Comparison of ENCODE assay signal across 1 cellular context in genomic region chr20:54207743-54208491, GRCh38.
TF ChIP-seq lines count a peak whose summit lies in the region.

A gene with protein sequence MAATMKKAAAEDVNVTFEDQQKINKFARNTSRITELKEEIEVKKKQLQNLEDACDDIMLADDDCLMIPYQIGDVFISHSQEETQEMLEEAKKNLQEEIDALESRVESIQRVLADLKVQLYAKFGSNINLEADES (plus strand): TSS chr20:54208087. CDS start chr20:54208101, 14 bp downstream.

TF ChIP-seq in HepG2, 621 proteins besides CTCF, POLR2A, EP300 and RAD21 (continued from another document and continues in another):
- peak; percentile 92 for TF ChIP-seq IKZF5 (CRISPR knock-in tag; IDR thresholded peaks at IDR 0.05)
- 0 out of 2 replicates have a peak, but pooled peaks have one; percentile 51 for TF ChIP-seq RFX3 (CRISPR knock-in tag; IDR thresholded peaks at IDR 0.05)
- TF ChIP-seq SP2 (CRISPR knock-in tag; IDR thresholded peaks at IDR 0.05), result no peak
- TF ChIP-seq, protein P1, sequence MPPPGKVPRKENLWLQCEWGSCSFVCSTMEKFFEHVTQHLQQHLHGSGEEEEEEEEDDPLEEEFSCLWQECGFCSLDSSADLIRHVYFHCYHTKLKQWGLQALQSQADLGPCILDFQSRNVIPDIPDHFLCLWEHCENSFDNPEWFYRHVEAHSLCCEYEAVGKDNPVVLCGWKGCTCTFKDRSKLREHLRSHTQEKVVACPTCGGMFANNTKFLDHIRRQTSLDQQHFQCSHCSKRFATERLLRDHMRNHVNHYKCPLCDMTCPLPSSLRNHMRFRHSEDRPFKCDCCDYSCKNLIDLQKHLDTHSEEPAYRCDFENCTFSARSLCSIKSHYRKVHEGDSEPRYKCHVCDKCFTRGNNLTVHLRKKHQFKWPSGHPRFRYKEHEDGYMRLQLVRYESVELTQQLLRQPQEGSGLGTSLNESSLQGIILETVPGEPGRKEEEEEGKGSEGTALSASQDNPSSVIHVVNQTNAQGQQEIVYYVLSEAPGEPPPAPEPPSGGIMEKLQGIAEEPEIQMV (CRISPR knock-in tag; IDR thresholded peaks at IDR 0.05; ENCODE audit: low read depth), result no peak; the same call in 1 of the 2 replicates
- TF ChIP-seq CSRNP2 (CRISPR knock-in tag; conservative IDR thresholded peaks at IDR 0.05; ENCODE audit: low read depth), result 0 out of 2 replicates have a peak, but pooled peaks have one; percentile 46
- TF ChIP-seq MZF1 (CRISPR knock-in tag; IDR thresholded peaks at IDR 0.05; ENCODE audit: borderline replicate concordance), result no peak
- TF ChIP-seq MNT (IDR thresholded peaks at IDR 0.05), result peak; percentile 79
- TF ChIP-seq ZBTB44 (CRISPR knock-in tag; IDR thresholded peaks at IDR 0.05), result peak; percentile 74; the same call in 1 of the 2 replicates
- peak; percentile 91 for TF ChIP-seq NFRKB (IDR thresholded peaks at IDR 0.05)
- TF ChIP-seq NR0B2 (CRISPR knock-in tag; IDR thresholded peaks at IDR 0.05), result no peak; the same call in 1 of the 2 replicates
- TF ChIP-seq, protein P2, sequence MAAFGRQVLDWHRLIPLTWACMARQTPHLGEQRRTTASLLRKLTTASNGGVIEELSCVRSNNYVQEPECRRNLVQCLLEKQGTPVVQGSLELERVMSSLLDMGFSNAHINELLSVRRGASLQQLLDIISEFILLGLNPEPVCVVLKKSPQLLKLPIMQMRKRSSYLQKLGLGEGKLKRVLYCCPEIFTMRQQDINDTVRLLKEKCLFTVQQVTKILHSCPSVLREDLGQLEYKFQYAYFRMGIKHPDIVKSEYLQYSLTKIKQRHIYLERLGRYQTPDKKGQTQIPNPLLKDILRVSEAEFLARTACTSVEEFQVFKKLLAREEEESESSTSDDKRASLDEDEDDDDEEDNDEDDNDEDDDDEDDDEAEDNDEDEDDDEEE (CRISPR knock-in tag; IDR thresholded peaks at IDR 0.05), result peak; percentile 42; the same call in 1 of the 2 replicates
- TF ChIP-seq ZBTB26 (CRISPR knock-in tag; IDR thresholded peaks at IDR 0.05; ENCODE audit: borderline replicate concordance), result 0 out of 2 replicates have a peak, but pooled peaks have one; percentile 38
- TF ChIP-seq, protein P3, sequence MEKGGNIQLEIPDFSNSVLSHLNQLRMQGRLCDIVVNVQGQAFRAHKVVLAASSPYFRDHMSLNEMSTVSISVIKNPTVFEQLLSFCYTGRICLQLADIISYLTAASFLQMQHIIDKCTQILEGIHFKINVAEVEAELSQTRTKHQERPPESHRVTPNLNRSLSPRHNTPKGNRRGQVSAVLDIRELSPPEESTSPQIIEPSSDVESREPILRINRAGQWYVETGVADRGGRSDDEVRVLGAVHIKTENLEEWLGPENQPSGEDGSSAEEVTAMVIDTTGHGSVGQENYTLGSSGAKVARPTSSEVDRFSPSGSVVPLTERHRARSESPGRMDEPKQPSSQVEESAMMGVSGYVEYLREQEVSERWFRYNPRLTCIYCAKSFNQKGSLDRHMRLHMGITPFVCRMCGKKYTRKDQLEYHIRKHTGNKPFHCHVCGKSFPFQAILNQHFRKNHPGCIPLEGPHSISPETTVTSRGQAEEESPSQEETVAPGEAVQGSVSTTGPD (CRISPR knock-in tag; IDR thresholded peaks at IDR 0.05), result no peak
- TF ChIP-seq ZNF616 (CRISPR knock-in tag; IDR thresholded peaks at IDR 0.05; ENCODE audit: low read depth), result peak; percentile 95
- TF ChIP-seq PTBP1 (IDR thresholded peaks at IDR 0.05; ENCODE audit: low read depth, low read length, poor library complexity, severe bottlenecking), result peak; percentile 80
- peak; percentile 100 for TF ChIP-seq FOXK2 (IDR thresholded peaks at IDR 0.05)
- no peak for TF ChIP-seq RAD51 (IDR thresholded peaks at IDR 0.05; ENCODE audit: borderline replicate concordance)
- peak; percentile 25; the same call in 1 of the 2 replicates for TF ChIP-seq ZNF75D (CRISPR knock-in tag; IDR thresholded peaks at IDR 0.05; ENCODE audit: borderline replicate concordance)
- TF ChIP-seq, protein P4, sequence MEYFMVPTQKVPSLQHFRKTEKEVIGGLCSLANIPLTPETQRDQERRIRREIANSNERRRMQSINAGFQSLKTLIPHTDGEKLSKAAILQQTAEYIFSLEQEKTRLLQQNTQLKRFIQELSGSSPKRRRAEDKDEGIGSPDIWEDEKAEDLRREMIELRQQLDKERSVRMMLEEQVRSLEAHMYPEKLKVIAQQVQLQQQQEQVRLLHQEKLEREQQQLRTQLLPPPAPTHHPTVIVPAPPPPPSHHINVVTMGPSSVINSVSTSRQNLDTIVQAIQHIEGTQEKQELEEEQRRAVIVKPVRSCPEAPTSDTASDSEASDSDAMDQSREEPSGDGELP (IDR thresholded peaks at IDR 0.05; ENCODE audit: borderline replicate concordance, low read depth), result peak; percentile 98
- no peak for TF ChIP-seq KAT2B (IDR thresholded peaks at IDR 0.05; ENCODE audit: borderline replicate concordance, low read depth, low read length)
- peak; percentile 94; the same call in 1 of the 2 replicates for TF ChIP-seq NKX3-1 (CRISPR knock-in tag; IDR thresholded peaks at IDR 0.05)
- TF ChIP-seq, protein P5, sequence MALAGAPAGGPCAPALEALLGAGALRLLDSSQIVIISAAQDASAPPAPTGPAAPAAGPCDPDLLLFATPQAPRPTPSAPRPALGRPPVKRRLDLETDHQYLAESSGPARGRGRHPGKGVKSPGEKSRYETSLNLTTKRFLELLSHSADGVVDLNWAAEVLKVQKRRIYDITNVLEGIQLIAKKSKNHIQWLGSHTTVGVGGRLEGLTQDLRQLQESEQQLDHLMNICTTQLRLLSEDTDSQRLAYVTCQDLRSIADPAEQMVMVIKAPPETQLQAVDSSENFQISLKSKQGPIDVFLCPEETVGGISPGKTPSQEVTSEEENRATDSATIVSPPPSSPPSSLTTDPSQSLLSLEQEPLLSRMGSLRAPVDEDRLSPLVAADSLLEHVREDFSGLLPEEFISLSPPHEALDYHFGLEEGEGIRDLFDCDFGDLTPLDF (CRISPR knock-in tag; IDR thresholded peaks at IDR 0.05), result peak; percentile 87
- no peak for TF ChIP-seq ZNF101 (CRISPR knock-in tag; IDR thresholded peaks at IDR 0.05; ENCODE audit: borderline replicate concordance, low read depth)
- TF ChIP-seq ARNT2 (CRISPR knock-in tag; IDR thresholded peaks at IDR 0.05; ENCODE audit: low read depth), result peak; percentile 92
- TF ChIP-seq FIP1L1 (IDR thresholded peaks at IDR 0.05; ENCODE audit: borderline replicate concordance, insufficient read depth, low read depth, low read length), result no peak; the same call in 1 of the 2 replicates
- no peak; the same call in 1 of the 2 replicates for TF ChIP-seq NFE2 (CRISPR knock-in tag; IDR thresholded peaks at IDR 0.05)
- TF ChIP-seq DMAP1 (CRISPR knock-in tag; IDR thresholded peaks at IDR 0.05), result peak; percentile 89
- peak; percentile 93 for TF ChIP-seq KDM1A (CRISPR knock-in tag; IDR thresholded peaks at IDR 0.05)
- TF ChIP-seq ZSCAN22 (CRISPR knock-in tag; IDR thresholded peaks at IDR 0.05), result no peak
- TF ChIP-seq FOXC1 (CRISPR knock-in tag; IDR thresholded peaks at IDR 0.05; ENCODE audit: borderline replicate concordance), result peak; percentile 85; the same call in 1 of the 2 replicates
- TF ChIP-seq ZNF234 (CRISPR knock-in tag; conservative IDR thresholded peaks at IDR 0.05), result peak; percentile 87; the same call in 1 of the 2 replicates
- peak; percentile 96 for TF ChIP-seq TSC22D2 (CRISPR knock-in tag; IDR thresholded peaks at IDR 0.05; ENCODE audit: borderline replicate concordance)
- no peak for TF ChIP-seq SRSF9 (IDR thresholded peaks at IDR 0.05; ENCODE audit: borderline replicate concordance, insufficient read depth, low read depth, low read length, poor library complexity, severe bottlenecking)
- peak; percentile 55; the same call in 1 of the 2 replicates for TF ChIP-seq ZNF841 (CRISPR knock-in tag; IDR thresholded peaks at IDR 0.05; ENCODE audit: borderline replicate concordance)
- peak; percentile 98 for TF ChIP-seq YY1 (IDR thresholded peaks at IDR 0.05; ENCODE audit: insufficient read depth, insufficient replicate concordance, low read depth, low read length)
- no peak for TF ChIP-seq GTF3A (CRISPR knock-in tag; conservative IDR thresholded peaks at IDR 0.05)
- no peak for TF ChIP-seq ZBTB3 (CRISPR knock-in tag; IDR thresholded peaks at IDR 0.05; ENCODE audit: borderline replicate concordance, low read depth)
- TF ChIP-seq RNF219 (CRISPR knock-in tag; IDR thresholded peaks at IDR 0.05), result 0 out of 2 replicates have a peak, but pooled peaks have one; percentile 76
- 0 out of 2 replicates have a peak, but pooled peaks have one; percentile 91 for TF ChIP-seq XBP1 (CRISPR knock-in tag; IDR thresholded peaks at IDR 0.05)
- TF ChIP-seq GPN1 (CRISPR knock-in tag; IDR thresholded peaks at IDR 0.05; ENCODE audit: borderline replicate concordance), result peak; percentile 52; the same call in 1 of the 2 replicates
- peak; percentile 80 for TF ChIP-seq MLX (CRISPR knock-in tag; IDR thresholded peaks at IDR 0.05)
- TF ChIP-seq JARID2 (CRISPR knock-in tag; IDR thresholded peaks at IDR 0.05; ENCODE audit: insufficient replicate concordance), result peak; percentile 88
- TF ChIP-seq ZFP82 (CRISPR knock-in tag; IDR thresholded peaks at IDR 0.05; ENCODE audit: borderline replicate concordance), result peak; percentile 44; the same call in 1 of the 2 replicates
